Comparison of ENCODE assay signal across 14 cellular contexts in genomic region chr1:52520149-52520548, GRCh38. TPM values are rescaled to one million over a fixed set of nuclear protein-coding genes. Genes with fewer than 3 reads are reported as not detected.
DNase-seq lines count a peak whose midpoint lies in the region; ATAC-seq and TF ChIP-seq lines count a peak whose summit lies in the region.
"Had no signal": no experiment of that assay in that cellular context is flagged by ENCODE, and none has a peak within 500 bp of the region (broad histone marks: within the 10 kb centered on the region; RNA-seq: fewer than 3 reads in every experiment).

No MANE protein-coding gene starts in this region.

- no peaks in the 10 kb centered on the region for H3K9me3 Mint-ChIP-seq in activated CD4-positive, alpha-beta memory T cell treated with anti-CD3 and anti-CD28 coated beads for 36 hours
- no peaks in the 10 kb centered on the region for H3K9me3 Mint-ChIP-seq in H9
- H3K9me3 Mint-ChIP-seq: T-helper 2 cell treated with Interferon-gamma antibody and Interleukin-4, amounts not matched to agents 5 μg/mL and 100 μg/mL, for 36 hours had no signal

- H3K18ac ChIP-seq in H9 (ENCODE audit: insufficient read length, low read depth, low read length): no peak overlapping the region

- H3K79me2 ChIP-seq in H9 (ENCODE audit: insufficient read depth, low read length): no peaks in the 10 kb centered on the region

- peak; percentile 67 for ATAC-seq in GM21529 (IDR thresholded peaks at IDR 0.05; ENCODE audit: unreplicated experiment)

- no peaks in the 10 kb centered on the region for H3K23me2 ChIP-seq in H9 (ENCODE audit: insufficient read length, low read depth, low read length, poor library complexity, severe bottlenecking)

- peak; percentile 62 for DNase-seq in AG10803 (ENCODE audit: low read depth)
- peak; percentile 14 for DNase-seq in activated CD4-positive, alpha-beta memory T cell treated with anti-CD3 and anti-CD28 coated beads for 36 hours
- peak; percentile 37 for DNase-seq in iris pigment epithelial cell (ENCODE audit: low read depth)
- no peak for DNase-seq in H9
- DNase-seq in SK-N-DZ (ENCODE audit: low spot score): no peak
- DNase-seq in GM19238 (ENCODE audit: insufficient read length, low spot score): no peak
- DNase-seq in SW 1271 (lab: John Stamatoyannopoulos, UW): no peak
- DNase-seq: hypothalamus; NCI-H1105 treated with DMSO at 0.1 percent for 48 hours; stimulated activated CD4-positive, alpha-beta T cell treated with anti-CD3 and anti-CD28 coated beads, Interleukin-4, amount 100 ng/mL, for 24 hours had no signal

- peaks cover 49% of the 10 kb centered on the region for H3K4me1 Mint-ChIP-seq in activated CD4-positive, alpha-beta memory T cell treated with anti-CD3 and anti-CD28 coated beads for 36 hours (ENCODE audit: low read depth)
- peaks cover 6 to 9% of the 10 kb centered on the region in 2 experiments for H3K4me1 Mint-ChIP-seq in H9

- no peak overlapping the region for H2AFZ ChIP-seq in H9 (ENCODE audit: low read length)

- no peak overlapping the region for H3K14ac ChIP-seq in H9 (ENCODE audit: insufficient read depth, low read length)

- no peaks in the 10 kb centered on the region for H3K4me1 ChIP-seq in H9 (ENCODE audit: insufficient read depth, low read length)
- H3K4me1 ChIP-seq: prostate gland had no signal

- H3K27ac ChIP-seq in H9 (ENCODE audit: insufficient read length, low read depth, low read length): no peak overlapping the region
- H3K27ac ChIP-seq: coronary artery, prostate gland had no signal

- H4K5ac ChIP-seq in H9 (ENCODE audit: insufficient read length, low read depth, low read length): no peak overlapping the region

- H3K4ac ChIP-seq in H9 (ENCODE audit: low read depth, low read length): no peak overlapping the region

- no peak overlapping the region for H4K8ac ChIP-seq in H9 (replicated peaks; ENCODE audit: insufficient read length, low read depth, low read length)

- H4K20me1 ChIP-seq in H9 (ENCODE audit: control insufficient read depth, insufficient read depth, insufficient read length): no peaks in the 10 kb centered on the region

- POLR2A ChIA-PET in activated CD4-positive, alpha-beta memory T cell treated with anti-CD3 and anti-CD28 coated beads for 36 hours (lab: Charles Lee): interaction anchor here (0.6 to 1.0 kb wide), 3 partner anchors 33 to 49 kb away, joined by 3 to 4 read pairs (median 4); no protein-coding TSS in a partner anchor

- no peak overlapping the region for H3K9ac ChIP-seq in H9 (ENCODE audit: extremely low read depth, insufficient read length, low read length)

- WGBS in H9 (ENCODE audit: extremely low coverage, insufficient read length, low lambda C conversion rate): no CpG with 5 or more reads among the region's 2 CpGs

- peak overlapping the region; percentile 71 for H3K27ac Mint-ChIP-seq in activated CD4-positive, alpha-beta memory T cell treated with anti-CD3 and anti-CD28 coated beads for 36 hours
- H3K27ac Mint-ChIP-seq in H9: 0 out of 7 replicates have a peak overlapping the region, but pooled peaks of 1 of the 3 experiments have one; percentile 1
- H3K27ac Mint-ChIP-seq: T-helper 2 cell treated with Interferon-gamma antibody and Interleukin-4, amounts not matched to agents 5 μg/mL and 100 μg/mL, for 36 hours had no signal

- H2BK12ac ChIP-seq in H9 (ENCODE audit: insufficient read length, low read depth, low read length): no peak overlapping the region

- no peak overlapping the region for H2BK5ac ChIP-seq in H9 (ENCODE audit: insufficient read length, low read length)

- H2AK5ac ChIP-seq in H9 (ENCODE audit: insufficient read length, low read length): no peak overlapping the region

- no peak overlapping the region for H3K23ac ChIP-seq in H9 (ENCODE audit: insufficient read length, low read depth, low read length)

- H3K4me2 ChIP-seq in H9 (ENCODE audit: insufficient read depth, insufficient read length, low read length): no peak overlapping the region

- no peak overlapping the region for H4K91ac ChIP-seq in H9 (ENCODE audit: insufficient read length, low read depth, low read length)

- H2BK20ac ChIP-seq in H9 (ENCODE audit: low read depth, low read length, poor library complexity, severe bottlenecking): no peak overlapping the region

- H3K4me3 Mint-ChIP-seq in activated CD4-positive, alpha-beta memory T cell treated with anti-CD3 and anti-CD28 coated beads for 36 hours: no peak overlapping the region
- no peak overlapping the region for H3K4me3 Mint-ChIP-seq in H9
- H3K4me3 Mint-ChIP-seq: T-helper 2 cell treated with Interferon-gamma antibody and Interleukin-4, amounts not matched to agents 5 μg/mL and 100 μg/mL, for 36 hours had no signal

- H3K9me3 ChIP-seq in H9 (ENCODE audit: control insufficient read depth, low read depth, low read length): no peaks in the 10 kb centered on the region
- H3K9me3 ChIP-seq: prostate gland had no signal

- peaks cover 2% of the 10 kb centered on the region for H3K79me1 ChIP-seq in H9 (ENCODE audit: insufficient read depth, low read depth, low read length, poor library complexity, severe bottlenecking)

- H3K36me3 Mint-ChIP-seq in activated CD4-positive, alpha-beta memory T cell treated with anti-CD3 and anti-CD28 coated beads for 36 hours: peaks cover 16% of the 10 kb centered on the region
- H3K36me3 Mint-ChIP-seq in H9 (ENCODE audit: insufficient read depth in 1 of 3, low read depth in 3 of 3): peaks cover 3 to 22% (median 19%) of the 10 kb centered on the region in 3 experiments; a peak in 5 of 7 replicates

- CTCF ChIA-PET in activated CD4-positive, alpha-beta memory T cell treated with anti-CD3 and anti-CD28 coated beads for 36 hours (lab: Charles Lee): interaction anchor here (0.9 kb wide), 1 partner anchor 167 kb away, joined by 3 read pairs; no protein-coding TSS in a partner anchor

- no peak overlapping the region for H3T11ph ChIP-seq in H9 (ENCODE audit: low read length)

- intact Hi-C loops in activated CD4-positive, alpha-beta memory T cell treated with anti-CD3 and anti-CD28 coated beads for 36 hours (cut with micrococcal nuclease): loop anchor here (1.0 to 5.0 kb wide), 3 partner anchors 8 to 98 kb away; no protein-coding TSS in a partner anchor

- H3K56ac ChIP-seq in H9 (ENCODE audit: insufficient read length, low read depth, low read length): no peak overlapping the region

- no peaks in the 10 kb centered on the region for H3K27me3 Mint-ChIP-seq in activated CD4-positive, alpha-beta memory T cell treated with anti-CD3 and anti-CD28 coated beads for 36 hours
- no peaks in the 10 kb centered on the region for H3K27me3 Mint-ChIP-seq in H9 (ENCODE audit: low read depth)

- TF ChIP-seq CTCF in AG10803 (conservative IDR thresholded peaks at IDR 0.05; ENCODE audit: low read length): no peak
- TF ChIP-seq CTCF in H9 (conservative IDR thresholded peaks at IDR 0.05): no peak

- no peak overlapping the region for H2BK120ac ChIP-seq in H9 (ENCODE audit: low read depth, low read length, poor library complexity, severe bottlenecking)

- no peak overlapping the region for H2BK15ac ChIP-seq in H9 (ENCODE audit: low read depth, low read length)

- no peaks in the 10 kb centered on the region for H3K27me3 ChIP-seq in H9 (ENCODE audit: insufficient read depth, low read length)

- no peak overlapping the region for H3K4me3 ChIP-seq in AG10803 (ENCODE audit: low read length)
- H3K4me3 ChIP-seq: coronary artery, prostate gland had no signal

RNA-seq across cellular contexts. Expression of gene TUT4, which starts 32.7 kb away (rescaled TPM):
- 10 to 100 TPM; 54.6 to 62.1 TPM for total RNA-seq in activated CD4-positive, alpha-beta memory T cell treated with anti-CD3 and anti-CD28 coated beads for 36 hours
- total RNA-seq in H9 (2021): 52.6 and 59.3 TPM in 2 replicates
- 30.2 and 36.1 TPM in 2 replicates for polyA plus RNA-seq in SK-N-DZ (2014; cell fraction: cytosol; rRNA removed)
- polyA plus RNA-seq in SK-N-DZ (2014; cell fraction: nucleus; rRNA removed): 71.3 and 111 TPM in 2 replicates

Comparison
In these comparisons a context has a peak if more than half of its experiments do, and no peak if none do; other contexts are left out.
1. DNase-seq: peak in AG10803 (single experiment), activated CD4-positive, alpha-beta memory T cell treated with anti-CD3 and anti-CD28 coated beads for 36 hours (single experiment) and iris pigment epithelial cell (single experiment); none in H9 (single experiment), SK-N-DZ (single experiment), GM19238 (single experiment) and SW 1271 (0 of 2).